In genomic region chr3:155323063-155323666, GRCh38 we compare ENCODE assay signal across 8 cellular contexts. TPM values are rescaled to one million over a fixed set of nuclear protein-coding genes. Genes with fewer than 3 reads are reported as not detected.
DNase-seq lines count a peak whose midpoint lies in the region; ATAC-seq, FAIRE-seq and TF ChIP-seq lines count a peak whose summit lies in the region.

No MANE protein-coding gene starts in this region.

- no peaks in the 10 kb centered on the region for H3F3A ChIP-seq in smooth muscle cell (ENCODE audit: low read depth)

- WGBS in adrenal gland, 4 donors: 15 to 27% (median 22%) methylated on average over 3 of the region's 3 CpGs
- WGBS in smooth muscle cell (ENCODE audit: low lambda C conversion rate): 3% methylated on average over 3 of the region's 3 CpGs

- peak; percentile 50 for DNase-seq in DMS 273 treated with DMSO at 0.1 percent for 48 hours (lab: John Stamatoyannopoulos, UW)
- DNase-seq in GM19239 (ENCODE audit: insufficient read length, low spot score): peak; percentile 12
- DNase-seq in NCI-H226: peak; percentile 33
- peak in 6 of 7 donors; percentile 9 to 61 (median 37) for DNase-seq in adrenal gland
- DNase-seq in hepatic stellate cell (ENCODE audit: low spot score): peak; percentile 32
- no peak for DNase-seq in smooth muscle cell (lab: John Stamatoyannopoulos, UW; ENCODE audit: unreplicated experiment)
- no peak for DNase-seq in ecto neural progenitor cell (ENCODE audit: low spot score)

- no peak overlapping the region for H3K4me2 ChIP-seq in smooth muscle cell

- H3K4me3 ChIP-seq in adrenal gland (no peak overlapping the region), smooth muscle cell (no peak overlapping the region)

- peak; percentile 81 for ATAC-seq in HG03378 (IDR thresholded peaks at IDR 0.05; ENCODE audit: unreplicated experiment)

- intact Hi-C loops in adrenal gland (cut with DNase I): loop anchor here in 1 of 2 donors (5.0 to 10.0 kb wide), 2 partner anchors 566 to 988 kb away; no protein-coding TSS in a partner anchor

- no peak for TF ChIP-seq POLR2A in adrenal gland (IDR thresholded peaks at IDR 0.05)

- no peaks in the 10 kb centered on the region for H3K36me3 ChIP-seq in adrenal gland (replicated peaks in 1 of 2)
- H3K36me3 ChIP-seq in smooth muscle cell (ENCODE audit: low read depth): no peaks in the 10 kb centered on the region

- H3K27ac ChIP-seq in adrenal gland: no peak overlapping the region
- H3K27ac ChIP-seq in smooth muscle cell (ENCODE audit: low read depth): no peak overlapping the region

- no peak overlapping the region for H3K9ac ChIP-seq in smooth muscle cell (ENCODE audit: low read depth)

- FAIRE-seq in GM19239 (lab: Jason Lieb, UNC): peak; percentile 73

- H3K79me2 ChIP-seq in smooth muscle cell (ENCODE audit: low read depth): no peaks in the 10 kb centered on the region

- H3K9me3 ChIP-seq in adrenal gland (replicated peaks in 1 of 3): no peaks in the 10 kb centered on the region
- no peaks in the 10 kb centered on the region for H3K9me3 ChIP-seq in smooth muscle cell (replicated peaks; ENCODE audit: low read depth)

- H4K20me1 ChIP-seq in smooth muscle cell (ENCODE audit: low read depth): no peaks in the 10 kb centered on the region

- H3K27me3 ChIP-seq in adrenal gland (no peaks in the 10 kb centered on the region), smooth muscle cell (ENCODE audit: low read depth) (no peaks in the 10 kb centered on the region)

- TF ChIP-seq CTCF in adrenal gland (IDR thresholded peaks at IDR 0.05): peak; percentile 38 to 69 (median 59)
- TF ChIP-seq CTCF in smooth muscle cell (IDR thresholded peaks at IDR 0.05; ENCODE audit: borderline replicate concordance, insufficient read depth, poor library complexity, severe bottlenecking): peak; percentile 74

- H3K4me1 ChIP-seq in adrenal gland (replicated peaks in 1 of 2) (no peaks in the 10 kb centered on the region), smooth muscle cell (ENCODE audit: low read depth) (no peaks in the 10 kb centered on the region)

- H2AFZ ChIP-seq in smooth muscle cell (ENCODE audit: low read depth): no peak overlapping the region

RNA-seq across cellular contexts. Expression of gene STRIT1, which starts 29.7 kb away (rescaled TPM):
- total RNA-seq in adrenal gland (1 to 10 TPM in 1 of 8 donors, not detected in 7; 3.4 TPM), smooth muscle cell (not detected in 2 replicates)
- polyA plus RNA-seq in adrenal gland (under 1 TPM in 1 of 3 donors, not detected in 2; 0.30 TPM), smooth muscle cell (not detected in 2 replicates)

Comparison
In these comparisons a context has a peak if more than half of its experiments do, and no peak if none do; other contexts are left out.
1. DNase-seq: peak in DMS 273 treated with DMSO at 0.1 percent for 48 hours (single experiment), GM19239 (single experiment), NCI-H226 (single experiment), adrenal gland (6 of 7) and hepatic stellate cell (single experiment); none in smooth muscle cell (single experiment) and ecto neural progenitor cell (single experiment).